In genomic region chr17:54956802-54957201, GRCh38 we compare ENCODE assay signal across 29 cellular contexts. TPM values are rescaled to one million over a fixed set of nuclear protein-coding genes. Genes with fewer than 3 reads are reported as not detected.
DNase-seq lines count a peak whose midpoint lies in the region; ATAC-seq and TF ChIP-seq lines count a peak whose summit lies in the region.
"Had no signal": no experiment of that assay in that cellular context is flagged by ENCODE, and none has a peak within 500 bp of the region (broad histone marks: within the 10 kb centered on the region; RNA-seq: fewer than 3 reads in every experiment).

No MANE protein-coding gene starts in this region.

- H3K4me1 ChIP-seq in CD8-positive, alpha-beta T cell (ENCODE audit: insufficient read depth, low read length): no peaks in the 10 kb centered on the region
- H3K4me1 ChIP-seq in H9 (ENCODE audit: insufficient read depth, low read length) (peaks cover 2% of the 10 kb centered on the region; the same call in 1 of the 2 replicates), iPS-18a (ENCODE audit: control insufficient read depth, low read depth, low read length) (peaks cover 9% of the 10 kb centered on the region)
- H3K4me1 ChIP-seq: esophagus muscularis mucosa, gastrocnemius medialis, tibial artery had no signal

- ATAC-seq in CD8-positive, alpha-beta T cell: no peak
- ATAC-seq in GM19035 (IDR thresholded peaks at IDR 0.05; ENCODE audit: unreplicated experiment) (no peak), HG03280 (IDR thresholded peaks at IDR 0.05; ENCODE audit: unreplicated experiment) (no peak), GM21529 (IDR thresholded peaks at IDR 0.05; ENCODE audit: unreplicated experiment) (no peak)
- ATAC-seq: activated naive CD4-positive, alpha-beta T cell treated with anti-CD3 and anti-CD28 coated beads, Interleukin-2, amount 50 U/mL, for 72 hours; activated T-cell treated with anti-CD3 and anti-CD28 coated beads, Interleukin-2, amount 50 U/mL, for 4 hours; gastrocnemius medialis; natural killer cell; stimulated activated naive CD8-positive, alpha-beta T cell treated with anti-CD3 and anti-CD28 coated beads, Interleukin-15, Interleukin-2, amounts not matched to agents 100 U/mL and 50 U/mL, for 24 hours had no signal

- H3K14ac ChIP-seq in H9 (ENCODE audit: insufficient read depth, low read length): no peak overlapping the region

- intact Hi-C loops in CD8-positive, alpha-beta T cell (cut with DNase I, micrococcal nuclease): no loop called here

- no peak overlapping the region for H2AFZ ChIP-seq in H9 (ENCODE audit: low read length)
- H2AFZ ChIP-seq: GM23248 had no signal

- H3K36me3 ChIP-seq in CD8-positive, alpha-beta T cell (ENCODE audit: insufficient read depth, low read length): peaks cover 5% of the 10 kb centered on the region
- H3K36me3 ChIP-seq in iPS-18a (ENCODE audit: control insufficient read depth, low read depth, low read length): peaks cover 70% of the 10 kb centered on the region

- no peaks in the 10 kb centered on the region for H3K23me2 ChIP-seq in H9 (ENCODE audit: insufficient read length, low read depth, low read length, poor library complexity, severe bottlenecking)

- H3K4me3 Mint-ChIP-seq in CD8-positive, alpha-beta T cell: no peak overlapping the region
- no peak overlapping the region for H3K4me3 Mint-ChIP-seq in H9
- H3K4me3 Mint-ChIP-seq: activated T-cell treated with anti-CD3 and anti-CD28 coated beads, Interleukin-2, amount 50 U/mL, for 4 hours; memory B cell; natural killer cell had no signal

- POLR2A ChIA-PET in CD8-positive, alpha-beta T cell (lab: Charles Lee): no interaction called here

- CTCF ChIA-PET in CD8-positive, alpha-beta T cell (lab: Charles Lee): no interaction called here

- H4K91ac ChIP-seq in H9 (ENCODE audit: insufficient read length, low read depth, low read length): no peak overlapping the region

- H3K4ac ChIP-seq in H9 (ENCODE audit: low read depth, low read length): no peak overlapping the region

- H3K4me1 Mint-ChIP-seq in CD8-positive, alpha-beta T cell (ENCODE audit: low read depth): no peaks in the 10 kb centered on the region
- H3K4me1 Mint-ChIP-seq in H9: peaks cover 12 to 18% of the 10 kb centered on the region in 2 experiments
- H3K4me1 Mint-ChIP-seq: memory B cell, natural killer cell had no signal

- no peaks in the 10 kb centered on the region for H3K27me3 Mint-ChIP-seq in CD8-positive, alpha-beta T cell (ENCODE audit: low read depth)
- H3K27me3 Mint-ChIP-seq in H9 (ENCODE audit: low read depth): no peaks in the 10 kb centered on the region
- H3K27me3 Mint-ChIP-seq: memory B cell had no signal

- no peak overlapping the region for H3T11ph ChIP-seq in H9 (ENCODE audit: low read length)

- no peak for TF ChIP-seq CTCF in CD8-positive, alpha-beta T cell (IDR thresholded peaks at IDR 0.05)
- TF ChIP-seq CTCF in H9 (conservative IDR thresholded peaks at IDR 0.05): no peak

- no peak overlapping the region for H3K9ac ChIP-seq in H9 (ENCODE audit: extremely low read depth, insufficient read length, low read length)
- H3K9ac ChIP-seq in iPS-18a (ENCODE audit: low read length): no peak overlapping the region
- H3K9ac ChIP-seq: GM23248, SK-N-SH had no signal

- no CpG with 5 or more reads among the region's 2 CpGs for WGBS in H9 (ENCODE audit: extremely low coverage, insufficient read length, low lambda C conversion rate)

- no peak for DNase-seq in CD8-positive, alpha-beta T cell
- DNase-seq in H9 (no peak), NCI-H526 treated with DMSO at 0.1 percent for 48 hours (lab: John Stamatoyannopoulos, UW) (peak; percentile 44)
- DNase-seq in activated naive CD4-positive, alpha-beta T cell treated with anti-CD3 and anti-CD28 coated beads, Interleukin-2, amount 50 U/mL, for 16 hours: no peak
- DNase-seq: activated CD4-positive, CD25-positive, alpha-beta regulatory T cell; activated T-cell treated with anti-CD3 and anti-CD28 coated beads, Interleukin-2, amount 50 U/mL, for 4 hours; C1 segment of cervical spinal cord; cerebellar nuclear complex; DMS153; effector CD8-positive, alpha-beta T cell; gastrocnemius medialis; GM23248; Karpas-422; natural killer cell; NCI-H1048; NCI-H2081; NK-92 treated with Interleukin-12 subunit alpha and Interleukin-12 subunit beta, amount 100 ng/mL, for 24 hours; SK-N-SH; stimulated activated CD4-positive, alpha-beta T cell treated with anti-CD3 and anti-CD28 coated beads, Interleukin-1b, Interleukin-23, amount 100 ng/mL, for 48 hours; stimulated activated naive CD8-positive, alpha-beta T cell treated with anti-CD3 and anti-CD28 coated beads, Interleukin-15, Interleukin-2, amounts not matched to agents 100 U/mL and 50 U/mL, for 24 hours; T-helper 9 cell; tibial artery had no signal

- no peak overlapping the region for H2AK5ac ChIP-seq in H9 (ENCODE audit: insufficient read length, low read length)

- H3K18ac ChIP-seq in H9 (ENCODE audit: insufficient read length, low read depth, low read length): no peak overlapping the region

- no peak overlapping the region for H3K23ac ChIP-seq in H9 (ENCODE audit: insufficient read length, low read depth, low read length)

- peaks cover 46% of the 10 kb centered on the region for H3K36me3 Mint-ChIP-seq in CD8-positive, alpha-beta T cell
- H3K36me3 Mint-ChIP-seq in H9 (ENCODE audit: insufficient read depth in 1 of 3, low read depth in 3 of 3): peaks cover 35 to 71% (median 66%) of the 10 kb centered on the region in 3 experiments

- H2BK12ac ChIP-seq in H9 (ENCODE audit: insufficient read length, low read depth, low read length): no peak overlapping the region

- H4K5ac ChIP-seq in H9 (ENCODE audit: insufficient read length, low read depth, low read length): no peak overlapping the region

- H4K20me1 ChIP-seq in H9 (ENCODE audit: control insufficient read depth, insufficient read depth, insufficient read length): no peaks in the 10 kb centered on the region

- H2BK5ac ChIP-seq in H9 (ENCODE audit: insufficient read length, low read length): no peak overlapping the region

- H3K27ac ChIP-seq in CD8-positive, alpha-beta T cell (ENCODE audit: low read depth, low read length): no peak overlapping the region
- H3K27ac ChIP-seq in H9 (ENCODE audit: insufficient read length, low read depth, low read length) (no peak overlapping the region), iPS-18a (ENCODE audit: low read length) (peak overlapping the region; percentile 62)
- H3K27ac ChIP-seq: esophagus muscularis mucosa, gastrocnemius medialis, GM23248, tibial artery had no signal

- H3K4me2 ChIP-seq in H9 (ENCODE audit: insufficient read depth, insufficient read length, low read length): no peak overlapping the region
- H3K4me2 ChIP-seq: SK-N-SH had no signal

- no peak overlapping the region for H3K56ac ChIP-seq in H9 (ENCODE audit: insufficient read length, low read depth, low read length)

- peak overlapping the region; percentile 34 for H3K27ac Mint-ChIP-seq in CD8-positive, alpha-beta T cell
- H3K27ac Mint-ChIP-seq in H9: peak overlapping the region in 2 of 3 experiments; percentile 77 to 95; a peak in 5 of 7 replicates
- H3K27ac Mint-ChIP-seq: activated naive CD4-positive, alpha-beta T cell treated with anti-CD3 and anti-CD28 coated beads, Interleukin-2, amount 50 U/mL, for 72 hours; memory B cell had no signal

- no peak overlapping the region for H4K8ac ChIP-seq in H9 (replicated peaks; ENCODE audit: insufficient read length, low read depth, low read length)

- no peaks in the 10 kb centered on the region for H3K79me1 ChIP-seq in H9 (ENCODE audit: insufficient read depth, low read depth, low read length, poor library complexity, severe bottlenecking)

- no peak overlapping the region for H2BK20ac ChIP-seq in H9 (ENCODE audit: low read depth, low read length, poor library complexity, severe bottlenecking)

- no peaks in the 10 kb centered on the region for H3K9me3 Mint-ChIP-seq in CD8-positive, alpha-beta T cell
- no peaks in the 10 kb centered on the region for H3K9me3 Mint-ChIP-seq in H9
- H3K9me3 Mint-ChIP-seq: activated naive CD4-positive, alpha-beta T cell treated with anti-CD3 and anti-CD28 coated beads, Interleukin-2, amount 50 U/mL, for 72 hours; activated T-cell treated with anti-CD3 and anti-CD28 coated beads, Interleukin-2, amount 50 U/mL, for 4 hours; memory B cell; natural killer cell had no signal

- H3K79me2 ChIP-seq in H9 (ENCODE audit: insufficient read depth, low read length): no peaks in the 10 kb centered on the region

- H2BK15ac ChIP-seq in H9 (ENCODE audit: low read depth, low read length): no peak overlapping the region

- no peak overlapping the region for H3K4me3 ChIP-seq in CD8-positive, alpha-beta T cell (ENCODE audit: low read depth, low read length)
- H3K4me3 ChIP-seq in iPS-18a (ENCODE audit: low read length): no peak overlapping the region
- H3K4me3 ChIP-seq: esophagus muscularis mucosa, gastrocnemius medialis, GM23248, tibial artery had no signal

- no peaks in the 10 kb centered on the region for H3K9me3 ChIP-seq in CD8-positive, alpha-beta T cell (ENCODE audit: low read length)
- H3K9me3 ChIP-seq in H9 (ENCODE audit: control insufficient read depth, low read depth, low read length) (no peaks in the 10 kb centered on the region), iPS-18a (ENCODE audit: control insufficient read depth, low read depth, low read length) (no peaks in the 10 kb centered on the region)
- H3K9me3 ChIP-seq: esophagus muscularis mucosa, gastrocnemius medialis, SK-N-SH, tibial artery had no signal

- H3K27me3 ChIP-seq in CD8-positive, alpha-beta T cell (ENCODE audit: insufficient read depth, low read length): no peaks in the 10 kb centered on the region
- H3K27me3 ChIP-seq in H9 (ENCODE audit: insufficient read depth, low read length): no peaks in the 10 kb centered on the region
- no peaks in the 10 kb centered on the region for H3K27me3 ChIP-seq in iPS-18a (ENCODE audit: control insufficient read depth, insufficient read depth, low read length)
- H3K27me3 ChIP-seq: esophagus muscularis mucosa, gastrocnemius medialis, tibial artery had no signal

- no peak overlapping the region for H2BK120ac ChIP-seq in H9 (ENCODE audit: low read depth, low read length, poor library complexity, severe bottlenecking)

RNA-seq across cellular contexts. Expression of gene COX11, which starts 11.7 kb away (rescaled TPM):
- 10 to 100 TPM; 26.2 to 27.4 TPM for total RNA-seq in CD8-positive, alpha-beta T cell
- 75.5 and 76.1 TPM in 2 replicates for total RNA-seq in H9 (2021)

RNA-seq across cellular contexts. Expression of gene STXBP4, which starts 11.8 kb away (rescaled TPM):
- total RNA-seq in CD8-positive, alpha-beta T cell: 1 to 10 TPM; 3.0 to 4.0 TPM
- 14.8 and 16.5 TPM in 2 replicates for total RNA-seq in H9 (2021)

RNA-seq across cellular contexts. Expression of gene TOM1L1, which starts 56.1 kb away (rescaled TPM):
- total RNA-seq in CD8-positive, alpha-beta T cell: not detected
- 43.4 and 44.6 TPM in 2 replicates for total RNA-seq in H9 (2021)
- total RNA-seq: natural killer cell had no signal

Comparison
In these comparisons a context has a peak if more than half of its experiments do, and no peak if none do; other contexts are left out.
1. RNA of gene TOM1L1, which starts 56.1 kb away (total RNA-seq): 43.4 to 44.6 TPM in H9; not detected in CD8-positive, alpha-beta T cell; every median in the first group is over 10 times any median in the second.